ENCODE assay signal across 1 cellular context in genomic region chr2:119223521-119224390, GRCh38.
TF ChIP-seq lines count a peak whose summit lies in the region.

Gene STEAP3, plus strand, starts transcription at chr2:119223834. Its CDS starts 7,179 bp downstream, at chr2:119231013.

TF ChIP-seq in HEK293, 187 proteins besides CTCF, POLR2A, EP300 and RAD21 (continued from another document):
- TF ChIP-seq ZNF280D (tag by site-specific recombination; IDR thresholded peaks at IDR 0.05) (no peak), GLIS1 (tag by site-specific recombination; IDR thresholded peaks at IDR 0.05) (peak; percentile 75), ZNF626 (tag by site-specific recombination; IDR thresholded peaks at IDR 0.05) (no peak), ZNF837 (tag by site-specific recombination; IDR thresholded peaks at IDR 0.05) (no peak), ZNF48 (tag by site-specific recombination; IDR thresholded peaks at IDR 0.05) (no peak), KLF16 (tag by site-specific recombination; IDR thresholded peaks at IDR 0.05) (no peak)
